Comparison of ENCODE assay signal across 13 cellular contexts in the genomic region with DNA sequence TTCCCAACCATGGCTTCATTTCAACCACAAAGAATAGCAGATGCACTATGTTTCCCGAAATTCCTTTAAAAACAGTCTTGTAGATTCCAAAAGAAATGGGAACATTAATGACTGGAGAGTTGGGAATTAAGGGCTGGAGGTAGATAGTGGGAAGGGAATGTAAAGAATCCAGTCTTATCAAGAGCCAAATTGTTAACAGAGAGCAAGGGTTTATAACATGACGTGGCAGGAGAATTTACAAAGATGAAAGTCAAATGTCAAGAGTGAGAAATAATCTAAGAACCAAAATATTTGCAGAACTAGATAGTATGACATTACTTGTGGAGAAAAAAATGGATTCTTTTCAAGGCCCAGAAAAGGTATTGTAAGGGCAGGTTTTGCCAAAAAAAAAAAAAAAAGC.
DNase-seq lines count a peak whose midpoint lies in the region; ATAC-seq and TF ChIP-seq lines count a peak whose summit lies in the region.
"Had no signal": no experiment of that assay in that cellular context is flagged by ENCODE, and none has a peak within 500 bp of the region (broad histone marks: within the 10 kb centered on the region; RNA-seq: fewer than 3 reads in every experiment).

No MANE protein-coding gene starts in this region.

- POLR2A ChIA-PET in PC-3 (lab: Charles Lee; ENCODE audit: unreplicated experiment): no interaction called here

- H3F3A ChIP-seq in PC-3 (ENCODE audit: low read length, unreplicated experiment): no peaks in the 10 kb centered on the region

- H3K36me3 ChIP-seq in trophoblast cell (ENCODE audit: control insufficient read depth in 1 of 2, insufficient read depth in 2 of 2, low read length in 2 of 2): no peaks in the 10 kb centered on the region
- no peaks in the 10 kb centered on the region for H3K36me3 ChIP-seq in PC-3 (ENCODE audit: low read depth, low read length)

- H3K4me3 ChIP-seq in fibroblast of the aortic adventitia (ENCODE audit: low read depth, low read length) (no peak overlapping the region), trophoblast cell (ENCODE audit: low read depth, low read length) (no peak overlapping the region), PC-3 (ENCODE audit: low read length) (no peak overlapping the region)
- H3K4me3 ChIP-seq: GM12878 had no signal

- BruUV-seq in PC-3 (replicated peaks; lab: Mats Ljungman, UMichigan): no TSS peak

- H3K4me1 ChIP-seq in trophoblast cell (ENCODE audit: control insufficient read depth in 1 of 2, insufficient read depth in 2 of 2, low read length in 2 of 2) (no peaks in the 10 kb centered on the region), PC-3 (ENCODE audit: insufficient read depth, low read length) (no peaks in the 10 kb centered on the region)

- no peak for ATAC-seq in GM18858 (IDR thresholded peaks at IDR 0.05; ENCODE audit: unreplicated experiment)
- ATAC-seq in PC-3: no peak
- ATAC-seq: CD8-positive, alpha-beta T cell; GM12878 had no signal

- no peak overlapping the region for H2BK12ac ChIP-seq in trophoblast cell (ENCODE audit: low read length)

- no peaks in the 10 kb centered on the region for H3K9me2 ChIP-seq in PC-3 (replicated peaks; ENCODE audit: low read length)

- DNase-seq in COLO829 (ENCODE audit: low spot score) (peak; percentile 34), amniotic epithelial cell (ENCODE audit: low read depth) (peak; percentile 2), fibroblast of the aortic adventitia (ENCODE audit: low read depth) (peak; percentile 32), trophoblast cell (peak; percentile 20 to 80), hypothalamus (lab: John Stamatoyannopoulos, UW) (no peak), PC-3 (no peak), NCI-H1105 treated with DMSO at 0.1 percent for 48 hours (lab: John Stamatoyannopoulos, UW) (no peak)
- DNase-seq: CD8-positive, alpha-beta T cell; GOT3; H9 had no signal

- H3K27me3 ChIP-seq in trophoblast cell (ENCODE audit: insufficient read depth, low read length) (no peaks in the 10 kb centered on the region), PC-3 (ENCODE audit: low read length) (peaks cover 31% of the 10 kb centered on the region)

- H3K14ac ChIP-seq in trophoblast cell (ENCODE audit: low read length): no peak overlapping the region

- H4K20me1 ChIP-seq in PC-3 (ENCODE audit: low read length): no peaks in the 10 kb centered on the region

- no peak overlapping the region for H3K18ac ChIP-seq in trophoblast cell (ENCODE audit: low read length)

- no peak overlapping the region for H4K8ac ChIP-seq in trophoblast cell (ENCODE audit: low read depth, low read length)

- CTCF ChIA-PET in PC-3 (lab: Charles Lee): no interaction called here

- intact Hi-C loops in PC-3 (cut with micrococcal nuclease): no loop called here

- no peak overlapping the region for H2BK5ac ChIP-seq in trophoblast cell (ENCODE audit: low read depth, low read length, poor library complexity)

- H4K12ac ChIP-seq in trophoblast cell (ENCODE audit: low read depth, low read length): no peak overlapping the region

- no peak overlapping the region for H3K23ac ChIP-seq in trophoblast cell (ENCODE audit: low read length)

- no peak overlapping the region for H2BK120ac ChIP-seq in trophoblast cell (ENCODE audit: insufficient read depth, low read length, poor library complexity)

- H2AFZ ChIP-seq in trophoblast cell (ENCODE audit: insufficient read depth, low read length, poor library complexity) (no peak overlapping the region), PC-3 (ENCODE audit: low read length) (no peak overlapping the region)

- no peak overlapping the region for H4K91ac ChIP-seq in trophoblast cell (ENCODE audit: low read depth, low read length)

- H3K27ac ChIP-seq in trophoblast cell (ENCODE audit: low read depth, low read length) (no peak overlapping the region), PC-3 (ENCODE audit: low read length) (no peak overlapping the region)
- H3K27ac ChIP-seq: 22Rv1 had no signal

- H3K4me2 ChIP-seq in trophoblast cell (ENCODE audit: low read length): no peak overlapping the region
- H3K4me2 ChIP-seq in PC-3 (ENCODE audit: low read length): no peak overlapping the region

- H3K9ac ChIP-seq in trophoblast cell (ENCODE audit: low read length) (no peak overlapping the region), PC-3 (ENCODE audit: low read length) (no peak overlapping the region)

- H3K4ac ChIP-seq in trophoblast cell (ENCODE audit: low read depth, low read length): no peak overlapping the region

- H3K79me2 ChIP-seq in trophoblast cell (ENCODE audit: control insufficient read depth, insufficient read depth, low read length, poor library complexity): no peaks in the 10 kb centered on the region
- no peaks in the 10 kb centered on the region for H3K79me2 ChIP-seq in PC-3 (ENCODE audit: low read length)

- H3K9me3 ChIP-seq in trophoblast cell (ENCODE audit: insufficient read depth, low read depth, low read length) (no peaks in the 10 kb centered on the region), PC-3 (ENCODE audit: low read length) (no peaks in the 10 kb centered on the region)

- H3K79me1 ChIP-seq in trophoblast cell (ENCODE audit: low read length): no peaks in the 10 kb centered on the region

- no peak overlapping the region for H2AK5ac ChIP-seq in trophoblast cell (ENCODE audit: low read length)

- WGBS in trophoblast cell (ENCODE audit: extremely low coverage, insufficient coverage, insufficient read length): no CpG with 5 or more reads among the region's 2 CpGs

- TF ChIP-seq CTCF in fibroblast of the aortic adventitia (IDR thresholded peaks at IDR 0.05; ENCODE audit: insufficient read depth, low read length): no peak
- TF ChIP-seq CTCF in PC-3 (conservative IDR thresholded peaks at IDR 0.05; ENCODE audit: low read depth, low read length): no peak

Comparison
In these comparisons a context has a peak if more than half of its experiments do, and no peak if none do; other contexts are left out.
1. DNase-seq: peak in COLO829 (single experiment), amniotic epithelial cell (single experiment), fibroblast of the aortic adventitia (single experiment) and trophoblast cell (2 of 2); none in hypothalamus (0 of 51), PC-3 (single experiment) and NCI-H1105 treated with DMSO at 0.1 percent for 48 hours (single experiment).